11 cellular contexts compared by ENCODE assay signal in genomic region chr11:131867457-131868257, GRCh38.
DNase-seq lines count a peak whose midpoint lies in the region; ATAC-seq and TF ChIP-seq lines count a peak whose summit lies in the region.
"Had no signal": no experiment of that assay in that cellular context is flagged by ENCODE, and none has a peak within 500 bp of the region (broad histone marks: within the 10 kb centered on the region; RNA-seq: fewer than 3 reads in every experiment).

No MANE protein-coding gene starts in this region.

- H3K36me3 Mint-ChIP-seq in T-cell, result no peaks in the 10 kb centered on the region

- intact Hi-C loops in Right ventricle myocardium superior (cut with DNase I), result loop anchor here (5.0 kb wide), 1 partner anchor 160 kb away; no protein-coding TSS in a partner anchor

- no peaks in the 10 kb centered on the region; the same call in 1 of the 2 replicates for H3K4me1 ChIP-seq in HEK293 (ENCODE audit: control insufficient read depth, insufficient read depth, low read length)

- H3K4me1 Mint-ChIP-seq in T-cell, result no peaks in the 10 kb centered on the region

- CTCF ChIA-PET in HEK293 (lab: Yijun Ruan, JAX) (interaction anchor here (0.5 to 3.0 kb wide), 39 partner anchors 9 to 1197 kb away, joined by 3 to 33 read pairs (median 4); no protein-coding TSS in a partner anchor), T-cell (lab: Charles Lee) (no interaction called here)

- H3K27ac Mint-ChIP-seq in T-cell, result no peak overlapping the region
- H3K27ac Mint-ChIP-seq: activated naive CD4-positive, alpha-beta T cell treated with anti-CD3 and anti-CD28 coated beads, Interleukin-2, amount 50 U/mL, for 72 hours; stimulated activated naive CD8-positive, alpha-beta T cell treated with anti-CD3 and anti-CD28 coated beads, Interleukin-15, Interleukin-2, amounts not matched to agents 100 ng/mL and 50 ng/mL, for 24 hours had no signal

- POLR2A ChIA-PET in HEK293 (lab: Yijun Ruan, JAX) (no interaction called here), T-cell (lab: Charles Lee) (no interaction called here)

- ATAC-seq in Right ventricle myocardium superior (ENCODE audit: poor library complexity) (peak; percentile 88), T-cell (replicated peaks in 1 of 4) (no peak)
- ATAC-seq: activated naive CD4-positive, alpha-beta T cell treated with anti-CD3 and anti-CD28 coated beads, Interleukin-2, amount 50 U/mL, for 72 hours had no signal

- H3K4me3 ChIP-seq in HEK293 (ENCODE audit: low read depth, low read length) (no peak overlapping the region), WI38 (ENCODE audit: low read depth, low read length) (no peak overlapping the region)
- H3K4me3 ChIP-seq: BLaER1 had no signal

- no peak overlapping the region for H3K4me3 Mint-ChIP-seq in T-cell
- H3K4me3 Mint-ChIP-seq: stimulated activated naive CD8-positive, alpha-beta T cell treated with anti-CD3 and anti-CD28 coated beads, Interleukin-15, Interleukin-2, amounts not matched to agents 100 ng/mL and 50 ng/mL, for 24 hours had no signal

- no peaks in the 10 kb centered on the region for H3K36me3 ChIP-seq in HEK293 (ENCODE audit: control insufficient read depth in 2 of 2, insufficient read depth in 1 of 2, low read length in 2 of 2)
- H3K36me3 ChIP-seq: BLaER1 had no signal

- no peak overlapping the region for H3K27ac ChIP-seq in HEK293 (ENCODE audit: extremely low read depth, low read depth, low read length)
- H3K27ac ChIP-seq: BLaER1 had no signal

- H3K27me3 Mint-ChIP-seq in T-cell, result peaks cover 0 to 4% of the 10 kb centered on the region in 2 donors

- peak; percentile 65; the same call in 1 of the 2 replicates for TF ChIP-seq CTCF in HEK293 (tag by site-specific recombination; IDR thresholded peaks at IDR 0.05)
- TF ChIP-seq CTCF in WI38 (IDR thresholded peaks at IDR 0.05; ENCODE audit: low read depth, low read length), result peak; percentile 86

- peak; percentile 17 for DNase-seq in NCI-H187 treated with DMSO at 0.1 percent for 48 hours (lab: John Stamatoyannopoulos, UW)
- DNase-seq in NCI-H187 (lab: John Stamatoyannopoulos, UW), result no peak
- DNase-seq in NCI-H1105 (lab: John Stamatoyannopoulos, UW), result peak; percentile 80
- peak; percentile 86 for DNase-seq in Right ventricle myocardium superior
- DNase-seq in pulmonary artery endothelial cell (ENCODE audit: low read depth, low spot score), result peak; percentile 41
- DNase-seq in T-cell, result no peak

- no peaks in the 10 kb centered on the region for H3K9me3 ChIP-seq in HEK293 (ENCODE audit: control insufficient read depth, insufficient read depth, low read depth, low read length)
- H3K9me3 ChIP-seq: BLaER1 had no signal

- H3K9me3 Mint-ChIP-seq in T-cell, result peaks cover 0 to 23% (median 2%) of the 10 kb centered on the region in 3 donors

TF ChIP-seq in HEK293, 187 proteins besides CTCF, POLR2A, EP300 and RAD21:
- TF ChIP-seq ZNF639 (tag by site-specific recombination; IDR thresholded peaks at IDR 0.05) (no peak), GLIS1 (tag by site-specific recombination; IDR thresholded peaks at IDR 0.05) (no peak), ZNF654 (tag by site-specific recombination; IDR thresholded peaks at IDR 0.05; ENCODE audit: low read depth) (peak; percentile 67), ZBTB26 (tag by site-specific recombination; optimal IDR thresholded peaks at IDR 0.05) (no peak), ZSCAN4 (tag by site-specific recombination; IDR thresholded peaks at IDR 0.05) (peak; percentile 87), ZNF341 (tag by site-specific recombination; IDR thresholded peaks at IDR 0.05; ENCODE audit: low read depth) (0 out of 2 replicates have a peak, but pooled peaks have one; percentile 19)

Comparison
In these comparisons a context has a peak if more than half of its experiments do, and no peak if none do; other contexts are left out.
1. DNase-seq: peak in NCI-H187 treated with DMSO at 0.1 percent for 48 hours (single experiment), NCI-H1105 (single experiment), Right ventricle myocardium superior (single experiment) and pulmonary artery endothelial cell (single experiment); none in NCI-H187 (0 of 2) and T-cell (0 of 34).